In the genomic region with DNA sequence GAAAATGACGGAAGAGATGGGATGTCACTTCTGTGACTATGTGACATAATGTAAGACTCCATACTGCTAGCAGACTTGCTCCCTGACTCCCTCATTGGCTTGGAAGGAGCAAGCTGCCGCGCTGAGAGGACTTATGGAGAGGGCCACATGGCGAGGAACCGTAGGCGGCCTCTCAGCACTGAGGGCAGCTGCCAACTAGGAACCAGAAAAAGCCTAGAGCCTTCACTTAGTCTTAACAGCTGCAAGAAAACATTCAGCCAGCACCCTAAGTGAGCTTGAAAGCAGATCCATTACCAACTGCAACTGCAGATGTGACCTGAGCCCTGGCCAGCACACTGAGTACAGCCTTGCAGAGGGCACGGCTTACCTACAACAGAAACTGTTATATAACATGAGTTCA, we compare ENCODE assay signal across 15 cellular contexts. TPM values are rescaled to one million over a fixed set of nuclear protein-coding genes. Genes with fewer than 3 reads are reported as not detected.
DNase-seq lines count a peak whose midpoint lies in the region; ATAC-seq, FAIRE-seq and TF ChIP-seq lines count a peak whose summit lies in the region.
"Had no signal": no experiment of that assay in that cellular context is flagged by ENCODE, and none has a peak within 500 bp of the region (broad histone marks: within the 10 kb centered on the region; RNA-seq: fewer than 3 reads in every experiment).

No MANE protein-coding gene starts in this region.

- H3K56ac ChIP-seq in H9 (ENCODE audit: insufficient read length, low read depth, low read length), result no peak overlapping the region

- H3K4me3 ChIP-seq in heart right ventricle, result no peak overlapping the region
- H3K4me3 ChIP-seq: adrenal gland; BLaER1 treated with 17β-estradiol and CSF1 and Interleukin-3, amounts not matched to agents 10 nM and 100 nM; coronary artery; hepatocyte had no signal

- no peak overlapping the region for H3K23ac ChIP-seq in H9 (ENCODE audit: insufficient read length, low read depth, low read length)

- no peak overlapping the region for H3K18ac ChIP-seq in H9 (ENCODE audit: insufficient read length, low read depth, low read length)

- peaks cover 3% of the 10 kb centered on the region for H3K79me1 ChIP-seq in H9 (ENCODE audit: insufficient read depth, low read depth, low read length, poor library complexity, severe bottlenecking)

- no peak overlapping the region for H2AFZ ChIP-seq in H9 (ENCODE audit: low read length)
- H2AFZ ChIP-seq: hepatocyte had no signal

- H3K9ac ChIP-seq in H9 (ENCODE audit: extremely low read depth, insufficient read length, low read length), result no peak overlapping the region
- H3K9ac ChIP-seq: BLaER1 treated with 17β-estradiol and CSF1 and Interleukin-3, amounts not matched to agents 10 nM and 100 nM had no signal

- intact Hi-C loops in heart right ventricle (cut with DNase I), result no loop called here

- peaks cover 0 to 23% (median 10%) of the 10 kb centered on the region in 9 donors for H3K4me1 ChIP-seq in heart right ventricle
- peaks cover 2% of the 10 kb centered on the region; the same call in 1 of the 2 replicates for H3K4me1 ChIP-seq in H9 (ENCODE audit: insufficient read depth, low read length)
- H3K4me1 ChIP-seq: adrenal gland had no signal

- no peak for DNase-seq in GM19239 (ENCODE audit: insufficient read length, low spot score)
- DNase-seq in OCI-M1 (lab: John Stamatoyannopoulos, UW), result peak; percentile 10
- no peak for DNase-seq in heart right ventricle
- DNase-seq in retina, result peak; percentile 47
- no peak for DNase-seq in GM10248 (ENCODE audit: extremely low spot score)
- no peak for DNase-seq in H9
- DNase-seq: adrenal gland, DND-41, NCI-H187 had no signal

- POLR2A ChIA-PET in GM10248 (lab: Yijun Ruan, JAX), result no interaction called here

- peak overlapping the region in 1 of 3 experiments; percentile 45; a peak in 2 of 7 replicates for H3K27ac Mint-ChIP-seq in H9

- H3K27me3 Mint-ChIP-seq in H9 (ENCODE audit: low read depth), result no peaks in the 10 kb centered on the region

- CTCF ChIA-PET in GM10248 (lab: Yijun Ruan, JAX), result no interaction called here

- H3K27ac ChIP-seq in heart right ventricle, result no peak overlapping the region
- H3K27ac ChIP-seq in H9 (ENCODE audit: insufficient read length, low read depth, low read length), result no peak overlapping the region
- H3K27ac ChIP-seq: adrenal gland; BLaER1 treated with 17β-estradiol and CSF1 and Interleukin-3, amounts not matched to agents 10 nM and 100 nM; coronary artery; hepatocyte; neutrophil; RWPE1 had no signal

- peak; percentile 71 for FAIRE-seq in GM19239 (lab: Jason Lieb, UNC)

- H2BK12ac ChIP-seq in H9 (ENCODE audit: insufficient read length, low read depth, low read length), result no peak overlapping the region

- TF ChIP-seq CTCF in heart right ventricle (IDR thresholded peaks at IDR 0.05) (no peak), GM10248 (IDR thresholded peaks at IDR 0.05; ENCODE audit: control extremely low read depth, extremely low read depth, low read depth, missing control alignments) (no peak), H9 (conservative IDR thresholded peaks at IDR 0.05) (no peak)

- H3K36me3 ChIP-seq in heart right ventricle, result peaks cover 0 to 19% (median 0%) of the 10 kb centered on the region in 9 donors
- H3K36me3 ChIP-seq: adrenal gland, neutrophil had no signal

- no peak overlapping the region for H3K4me2 ChIP-seq in H9 (ENCODE audit: insufficient read depth, insufficient read length, low read length)
- H3K4me2 ChIP-seq: BLaER1 treated with 17β-estradiol and CSF1 and Interleukin-3, amounts not matched to agents 10 nM and 100 nM; hepatocyte had no signal

- WGBS in heart right ventricle, 2 donors, result 87 to 89% methylated on average over 7 of the region's 7 CpGs
- no CpG with 5 or more reads among the region's 7 CpGs for WGBS in H9 (ENCODE audit: extremely low coverage, insufficient read length, low lambda C conversion rate)

- peaks cover 14 to 19% of the 10 kb centered on the region in 2 experiments for H3K9me3 Mint-ChIP-seq in H9

- H2BK20ac ChIP-seq in H9 (ENCODE audit: low read depth, low read length, poor library complexity, severe bottlenecking), result no peak overlapping the region

- H2BK120ac ChIP-seq in H9 (ENCODE audit: low read depth, low read length, poor library complexity, severe bottlenecking), result no peak overlapping the region

- no peak overlapping the region for H3T11ph ChIP-seq in H9 (ENCODE audit: low read length)

- H3K9me3 ChIP-seq in heart right ventricle (peaks cover 0 to 24% (median 8%) of the 10 kb centered on the region in 11 donors), H9 (ENCODE audit: control insufficient read depth, low read depth, low read length) (no peaks in the 10 kb centered on the region)
- H3K9me3 ChIP-seq: neutrophil had no signal

- ATAC-seq in heart right ventricle (peak in 6 of 8 donors; percentile 27 to 65 (median 57)), GM19351 (IDR thresholded peaks at IDR 0.05; ENCODE audit: unreplicated experiment) (no peak)

- H3K79me2 ChIP-seq in H9 (ENCODE audit: insufficient read depth, low read length), result peaks cover 24% of the 10 kb centered on the region; the same call in 1 of the 2 replicates

- H2AK5ac ChIP-seq in H9 (ENCODE audit: insufficient read length, low read length), result no peak overlapping the region

- H3K36me3 Mint-ChIP-seq in H9 (ENCODE audit: insufficient read depth in 1 of 3, low read depth in 3 of 3), result peaks cover 10 to 19% (median 18%) of the 10 kb centered on the region in 3 experiments

- no peaks in the 10 kb centered on the region for H3K27me3 ChIP-seq in heart right ventricle
- no peaks in the 10 kb centered on the region for H3K27me3 ChIP-seq in H9 (ENCODE audit: insufficient read depth, low read length)
- H3K27me3 ChIP-seq: adrenal gland; BLaER1 treated with 17β-estradiol and CSF1 and Interleukin-3, amounts not matched to agents 10 nM and 100 nM; hepatocyte; neutrophil had no signal

- no peak overlapping the region for H2BK5ac ChIP-seq in H9 (ENCODE audit: insufficient read length, low read length)

- H3K23me2 ChIP-seq in H9 (ENCODE audit: insufficient read length, low read depth, low read length, poor library complexity, severe bottlenecking), result no peaks in the 10 kb centered on the region

- H4K20me1 ChIP-seq in H9 (ENCODE audit: control insufficient read depth, insufficient read depth, insufficient read length), result no peaks in the 10 kb centered on the region

- no peak overlapping the region for H4K91ac ChIP-seq in H9 (ENCODE audit: insufficient read length, low read depth, low read length)

- no peak overlapping the region for H3K4ac ChIP-seq in H9 (ENCODE audit: low read depth, low read length)

- no peak overlapping the region for H3K14ac ChIP-seq in H9 (ENCODE audit: insufficient read depth, low read length)

- no peak overlapping the region for H4K8ac ChIP-seq in H9 (replicated peaks; ENCODE audit: insufficient read length, low read depth, low read length)

- H2BK15ac ChIP-seq in H9 (ENCODE audit: low read depth, low read length), result no peak overlapping the region

- peaks cover 22 to 33% of the 10 kb centered on the region in 2 experiments for H3K4me1 Mint-ChIP-seq in H9

- no peak overlapping the region for H4K5ac ChIP-seq in H9 (ENCODE audit: insufficient read length, low read depth, low read length)

- no peak overlapping the region for H3K4me3 Mint-ChIP-seq in H9

RNA-seq across cellular contexts. Expression of a gene that starts 33.9 kb away (rescaled TPM):
- total RNA-seq in heart right ventricle (10 to 100 TPM; 15.4 to 22.9 (median 19.5) TPM), H9 (2021) (22.6 and 24.8 TPM in 2 replicates)
- 10 to 100 TPM in 1 of 2 donors, 1 to 10 TPM in 1; 4.3 to 13.9 TPM for polyA plus RNA-seq in heart right ventricle

Comparison
In these comparisons a context has a peak if more than half of its experiments do, and no peak if none do; other contexts are left out.
1. DNase-seq: peak in OCI-M1 (single experiment) and retina (single experiment); none in GM19239 (single experiment), heart right ventricle (0 of 2), GM10248 (single experiment) and H9 (single experiment).